ENCODE assay signal across 26 cellular contexts in genomic region chr7:36667007-36667406, GRCh38. TPM values are rescaled to one million over a fixed set of nuclear protein-coding genes. Genes with fewer than 3 reads are reported as not detected.
DNase-seq lines count a peak whose midpoint lies in the region; ATAC-seq, FAIRE-seq and TF ChIP-seq lines count a peak whose summit lies in the region.
"Had no signal": no experiment of that assay in that cellular context is flagged by ENCODE, and none has a peak within 500 bp of the region (broad histone marks: within the 10 kb centered on the region; RNA-seq: fewer than 3 reads in every experiment).

No MANE protein-coding gene starts in this region.

- peak overlapping the region; percentile 59 for H3K27ac Mint-ChIP-seq in MCF 10A (ENCODE audit: low read depth, unreplicated experiment)
- H3K27ac Mint-ChIP-seq in astrocyte (ENCODE audit: unreplicated experiment): peak overlapping the region; percentile 68
- H3K27ac Mint-ChIP-seq in CD8-positive, alpha-beta T cell: no peak overlapping the region
- H3K27ac Mint-ChIP-seq: CD4-positive, alpha-beta T cell; GM23338; naive thymus-derived CD4-positive, alpha-beta T cell had no signal

- H3K4me3 ChIP-seq in breast epithelium (no peak overlapping the region), astrocyte (ENCODE audit: insufficient read depth, low read depth, low read length) (no peak overlapping the region)
- no peak overlapping the region for H3K4me3 ChIP-seq in CD8-positive, alpha-beta T cell (ENCODE audit: low read depth, low read length)
- H3K4me3 ChIP-seq: esophagus squamous epithelium, GM23338, pancreas, thyroid gland had no signal

- H4K20me1 ChIP-seq in astrocyte (ENCODE audit: insufficient read depth, low read length): no peaks in the 10 kb centered on the region

- BruUV-seq in MCF 10A (replicated peaks; lab: Mats Ljungman, UMichigan): no TSS peak

- H3K4me1 Mint-ChIP-seq in MCF 10A (ENCODE audit: insufficient read depth, unreplicated experiment) (peaks cover 28% of the 10 kb centered on the region), astrocyte (ENCODE audit: low read depth, unreplicated experiment) (peaks cover 17% of the 10 kb centered on the region)
- H3K4me1 Mint-ChIP-seq in CD8-positive, alpha-beta T cell (ENCODE audit: low read depth): peaks cover 45% of the 10 kb centered on the region

- H3K9me3 ChIP-seq in breast epithelium (no peaks in the 10 kb centered on the region), astrocyte (ENCODE audit: insufficient read depth, low read depth, low read length) (no peaks in the 10 kb centered on the region)
- H3K9me3 ChIP-seq in CD8-positive, alpha-beta T cell (ENCODE audit: low read length): no peaks in the 10 kb centered on the region
- H3K9me3 ChIP-seq: esophagus squamous epithelium, pancreas, thyroid gland had no signal

- POLR2A ChIA-PET in MCF 10A (lab: Yijun Ruan, JAX): no interaction called here
- POLR2A ChIA-PET in CD8-positive, alpha-beta T cell (lab: Charles Lee): no interaction called here

- intact Hi-C loops in MCF 10A (cut with micrococcal nuclease): no loop called here
- intact Hi-C loops in breast epithelium (cut with DNase I; ENCODE audit: low total_unique reads): loop anchor here (10.0 kb wide), 1 partner anchor 1362 kb away; no protein-coding TSS in a partner anchor
- intact Hi-C loops in CD8-positive, alpha-beta T cell (cut with DNase I, micrococcal nuclease): loop anchor here in 1 of 2 experiments (2.0 kb wide), 1 partner anchor 14 kb away; no protein-coding TSS in a partner anchor

- no peaks in the 10 kb centered on the region for H3K27me3 Mint-ChIP-seq in MCF 10A (ENCODE audit: insufficient read depth, unreplicated experiment)
- no peaks in the 10 kb centered on the region for H3K27me3 Mint-ChIP-seq in astrocyte (ENCODE audit: low read depth, unreplicated experiment)
- H3K27me3 Mint-ChIP-seq in CD8-positive, alpha-beta T cell (ENCODE audit: low read depth): no peaks in the 10 kb centered on the region
- H3K27me3 Mint-ChIP-seq: CD4-positive, alpha-beta T cell; naive thymus-derived CD4-positive, alpha-beta T cell had no signal

- no peaks in the 10 kb centered on the region for H3K36me3 ChIP-seq in breast epithelium
- H3K36me3 ChIP-seq in astrocyte (ENCODE audit: insufficient read depth, low read length): no peaks in the 10 kb centered on the region
- peaks cover 6% of the 10 kb centered on the region for H3K36me3 ChIP-seq in CD8-positive, alpha-beta T cell (ENCODE audit: insufficient read depth, low read length)
- H3K36me3 ChIP-seq: esophagus squamous epithelium, pancreas, thyroid gland had no signal

- H3K79me2 ChIP-seq in astrocyte (ENCODE audit: insufficient read depth, low read length): no peaks in the 10 kb centered on the region

- H3K4me1 ChIP-seq in breast epithelium (no peaks in the 10 kb centered on the region), astrocyte (ENCODE audit: insufficient read depth, low read length) (peaks cover 8% of the 10 kb centered on the region)
- H3K4me1 ChIP-seq in CD8-positive, alpha-beta T cell (ENCODE audit: insufficient read depth, low read length): peaks cover 20% of the 10 kb centered on the region
- H3K4me1 ChIP-seq: pancreas, thyroid gland had no signal

- no peak for ATAC-seq in CD8-positive, alpha-beta T cell
- no peak for ATAC-seq in GM18858 (IDR thresholded peaks at IDR 0.05; ENCODE audit: unreplicated experiment)
- ATAC-seq: GM23338; naive thymus-derived CD4-positive, alpha-beta T cell; pancreas; sciatic nerve had no signal

- H3K27ac ChIP-seq in breast epithelium (no peak overlapping the region), astrocyte (ENCODE audit: low read depth, low read length) (peak overlapping the region; percentile 37)
- no peak overlapping the region for H3K27ac ChIP-seq in CD8-positive, alpha-beta T cell (ENCODE audit: low read depth, low read length)
- H3K27ac ChIP-seq: esophagus squamous epithelium, pancreas, thyroid gland had no signal

- no peak overlapping the region for H2AFZ ChIP-seq in astrocyte (ENCODE audit: low read depth, low read length)
- H2AFZ ChIP-seq: GM23338 had no signal

- H3K27me3 ChIP-seq in breast epithelium (no peaks in the 10 kb centered on the region), astrocyte (ENCODE audit: insufficient read depth, low read length) (no peaks in the 10 kb centered on the region)
- no peaks in the 10 kb centered on the region for H3K27me3 ChIP-seq in CD8-positive, alpha-beta T cell (ENCODE audit: insufficient read depth, low read length)
- H3K27me3 ChIP-seq: esophagus squamous epithelium, pancreas, thyroid gland had no signal

- no peak for TF ChIP-seq CTCF in MCF 10A (IDR thresholded peaks at IDR 0.05; ENCODE audit: unreplicated experiment)
- no peak for TF ChIP-seq CTCF in breast epithelium (IDR thresholded peaks at IDR 0.05)
- TF ChIP-seq CTCF in astrocyte (IDR thresholded peaks at IDR 0.05; ENCODE audit: insufficient read depth, low read depth, low read length): no peak
- TF ChIP-seq CTCF in CD8-positive, alpha-beta T cell (IDR thresholded peaks at IDR 0.05): no peak

- H3K36me3 Mint-ChIP-seq in MCF 10A (ENCODE audit: insufficient read depth, unreplicated experiment): no peaks in the 10 kb centered on the region
- H3K36me3 Mint-ChIP-seq in astrocyte (ENCODE audit: low read depth, unreplicated experiment): no peaks in the 10 kb centered on the region
- peaks cover 55% of the 10 kb centered on the region for H3K36me3 Mint-ChIP-seq in CD8-positive, alpha-beta T cell

- no peak overlapping the region for H3K4me2 ChIP-seq in astrocyte (ENCODE audit: low read length)
- H3K4me2 ChIP-seq: GM23338 had no signal

- FAIRE-seq in astrocyte (lab: Jason Lieb, UNC): no peak

- H3K9ac ChIP-seq in astrocyte (ENCODE audit: low read length): no peak overlapping the region

- TF ChIP-seq POLR2A in breast epithelium (IDR thresholded peaks at IDR 0.05): no peak

- H3K9me3 Mint-ChIP-seq in MCF 10A (ENCODE audit: unreplicated experiment) (no peaks in the 10 kb centered on the region), astrocyte (ENCODE audit: unreplicated experiment) (no peaks in the 10 kb centered on the region)
- no peaks in the 10 kb centered on the region for H3K9me3 Mint-ChIP-seq in CD8-positive, alpha-beta T cell
- H3K9me3 Mint-ChIP-seq: CD4-positive, alpha-beta T cell; GM23338 had no signal

- DNase-seq in MCF 10A (ENCODE audit: unreplicated experiment) (peak; percentile 18), breast epithelium (ENCODE audit: low spot score in 2 of 2) (no peak), NCI-H226 (peak; percentile 56), astrocyte (ENCODE audit: low read depth) (peak; percentile 78), superior temporal gyrus (ENCODE audit: extremely low spot score) (peak; percentile 58), SIG-M5 treated with dmso at 0.1 percent for 504 hours (lab: John Stamatoyannopoulos, UW; ENCODE audit: unreplicated experiment) (no peak)
- no peak for DNase-seq in CD8-positive, alpha-beta T cell
- DNase-seq: activated CD4-positive, alpha-beta T cell treated with anti-CD3 and anti-CD28 coated beads for 4 hours; activated CD8-positive, alpha-beta memory T cell treated with anti-CD3 and anti-CD28 coated beads, Interleukin-2, amount 50 U/mL, for 4 hours; activated gamma-delta T cell treated with Interleukin-2 at 50 U/mL for 16 hours; anterior cingulate cortex; CD4-positive, alpha-beta T cell; effector CD4-positive, alpha-beta T cell; esophagus squamous epithelium; mesenchymal stem cell; naive thymus-derived CD4-positive, alpha-beta T cell; NCI-H1105 treated with DMSO at 0.1 percent for 48 hours; NCI-H2081 treated with DMSO at 0.1 percent for 48 hours; NCI-H524; pancreas; SW 1271; thyroid gland had no signal

- CTCF ChIA-PET in MCF 10A (lab: Yijun Ruan, JAX): no interaction called here
- CTCF ChIA-PET in CD8-positive, alpha-beta T cell (lab: Charles Lee): interaction anchor here (0.6 kb wide), 1 partner anchor 181 kb away, joined by 3 read pairs; no protein-coding TSS in a partner anchor

- H3K4me3 Mint-ChIP-seq in MCF 10A (ENCODE audit: unreplicated experiment) (peak overlapping the region; percentile 10), astrocyte (ENCODE audit: unreplicated experiment) (no peak overlapping the region)
- no peak overlapping the region for H3K4me3 Mint-ChIP-seq in CD8-positive, alpha-beta T cell
- H3K4me3 Mint-ChIP-seq: CD4-positive, alpha-beta T cell; GM23338; naive thymus-derived CD4-positive, alpha-beta T cell had no signal

RNA-seq across cellular contexts. Expression of gene AOAH, which starts 57.3 kb away (rescaled TPM):
- total RNA-seq in MCF 10A (2022): not detected in 2 replicates
- total RNA-seq in breast epithelium: 10 to 100 TPM in 2 of 3 donors, 1 to 10 TPM in 1; 4.6 to 13.3 (median 10.8) TPM
- not detected in 2 replicates for total RNA-seq in astrocyte
- 10 to 100 TPM; 30.8 to 35.2 TPM for total RNA-seq in CD8-positive, alpha-beta T cell
- total RNA-seq: chondrocyte, GM23338 had no signal

Comparison
In these comparisons a context has a peak if more than half of its experiments do, and no peak if none do; other contexts are left out.
1. DNase-seq: peak in MCF 10A (single experiment), NCI-H226 (single experiment), astrocyte (single experiment) and superior temporal gyrus (single experiment); none in breast epithelium (0 of 2), CD8-positive, alpha-beta T cell (0 of 7) and SIG-M5 treated with dmso at 0.1 percent for 504 hours (single experiment).